Comparison of ENCODE assay signal across 20 cellular contexts in genomic region chr2:112669667-112670066, GRCh38. TPM values are rescaled to one million over a fixed set of nuclear protein-coding genes. Genes with fewer than 3 reads are reported as not detected.
DNase-seq lines count a peak whose midpoint lies in the region; ATAC-seq and TF ChIP-seq lines count a peak whose summit lies in the region.
"Had no signal": no experiment of that assay in that cellular context is flagged by ENCODE, and none has a peak within 500 bp of the region (broad histone marks: within the 10 kb centered on the region; RNA-seq: fewer than 3 reads in every experiment).

No MANE protein-coding gene starts in this region.

- no peaks in the 10 kb centered on the region for H3K4me1 ChIP-seq in mucosa of descending colon (ENCODE audit: low read depth)
- H3K4me1 ChIP-seq in effector memory CD4-positive, alpha-beta T cell (ENCODE audit: control insufficient read depth, insufficient read depth, low read length, poor library complexity, severe bottlenecking) = no peaks in the 10 kb centered on the region
- H3K4me1 ChIP-seq: BE2C had no signal

- peaks cover 19% of the 10 kb centered on the region for H3K36me3 Mint-ChIP-seq in endothelial cell (ENCODE audit: low read depth, unreplicated experiment)

- H3K4me3 Mint-ChIP-seq in endothelial cell (ENCODE audit: unreplicated experiment) = no peak overlapping the region
- H3K4me3 Mint-ChIP-seq: CD4-positive, CD25-positive, alpha-beta regulatory T cell; CD8-positive, alpha-beta memory T cell; HFFc6 had no signal

- WGBS in lower leg skin, 2 donors = 93 to 99% methylated on average over 4 of the region's 4 CpGs

- no peak overlapping the region for H3K27ac ChIP-seq in effector memory CD4-positive, alpha-beta T cell (ENCODE audit: insufficient read depth, low read length, poor library complexity, severe bottlenecking)

- no peaks in the 10 kb centered on the region for H3K27me3 ChIP-seq in effector memory CD4-positive, alpha-beta T cell (replicated peaks; ENCODE audit: control insufficient read depth, insufficient read depth, low read length, poor library complexity, severe bottlenecking)
- H3K27me3 ChIP-seq: BE2C had no signal

- intact Hi-C loops in left colon (cut with DNase I, micrococcal nuclease) (no loop called here), mucosa of descending colon (cut with DNase I, micrococcal nuclease) (no loop called here), lower leg skin (cut with DNase I; ENCODE audit: low total_unique reads) (no loop called here)

- H3K36me3 ChIP-seq in mucosa of descending colon (ENCODE audit: low read depth) = no peaks in the 10 kb centered on the region
- peaks cover 7% of the 10 kb centered on the region for H3K36me3 ChIP-seq in effector memory CD4-positive, alpha-beta T cell (ENCODE audit: control insufficient read depth, insufficient read depth, low read length)
- H3K36me3 ChIP-seq: BE2C had no signal

- ATAC-seq in left colon (peak; percentile 61), mucosa of descending colon (peak; percentile 62), HG02642 (IDR thresholded peaks at IDR 0.05; ENCODE audit: poor library complexity, unreplicated experiment) (no peak)
- ATAC-seq: HCT116 had no signal

- peak overlapping the region; percentile 84 for H3K27ac Mint-ChIP-seq in endothelial cell (ENCODE audit: unreplicated experiment)
- H3K27ac Mint-ChIP-seq: HFFc6 had no signal

- peaks cover 9% of the 10 kb centered on the region for H3K27me3 Mint-ChIP-seq in endothelial cell (ENCODE audit: unreplicated experiment)
- H3K27me3 Mint-ChIP-seq: CD4-positive, CD25-positive, alpha-beta regulatory T cell had no signal

- H3K9me3 Mint-ChIP-seq in endothelial cell (ENCODE audit: unreplicated experiment) = no peaks in the 10 kb centered on the region
- H3K9me3 Mint-ChIP-seq: CD4-positive, CD25-positive, alpha-beta regulatory T cell; CD8-positive, alpha-beta memory T cell; HFFc6 had no signal

- peaks cover 56% of the 10 kb centered on the region for H3K4me1 Mint-ChIP-seq in endothelial cell (ENCODE audit: unreplicated experiment)

- H3K4me3 ChIP-seq in mucosa of descending colon (no peak overlapping the region), lower leg skin (ENCODE audit: low read depth, poor library complexity, severe bottlenecking) (no peak overlapping the region)
- no peak overlapping the region for H3K4me3 ChIP-seq in effector memory CD4-positive, alpha-beta T cell (ENCODE audit: insufficient read depth, low read depth, low read length, poor library complexity, severe bottlenecking)

- H3K9me3 ChIP-seq in mucosa of descending colon = no peaks in the 10 kb centered on the region
- no peaks in the 10 kb centered on the region for H3K9me3 ChIP-seq in effector memory CD4-positive, alpha-beta T cell (ENCODE audit: control insufficient read depth, low read length)
- H3K9me3 ChIP-seq: BE2C had no signal

- no peak for TF ChIP-seq POLR2A in lower leg skin (IDR thresholded peaks at IDR 0.05)

- no peak for DNase-seq in endothelial cell (ENCODE audit: low spot score)
- no peak for DNase-seq in left colon
- DNase-seq in mucosa of descending colon = no peak
- no peak for DNase-seq in effector memory CD4-positive, alpha-beta T cell
- no peak for DNase-seq in lower leg skin (ENCODE audit: low spot score in 2 of 2)
- DNase-seq: ACHN; BE2C; C1 segment of cervical spinal cord; CD4-positive, CD25-positive, alpha-beta regulatory T cell; CD8-positive, alpha-beta memory T cell; COR-L47; DMS 273 treated with DMSO at 0.1 percent for 48 hours; DMS79; GDM1; GOT3; H7; HFFc6 had no signal

- TF ChIP-seq CTCF in endothelial cell (IDR thresholded peaks at IDR 0.05; ENCODE audit: unreplicated experiment) = no peak
- TF ChIP-seq CTCF in mucosa of descending colon (IDR thresholded peaks at IDR 0.05) = no peak
- TF ChIP-seq CTCF in lower leg skin (IDR thresholded peaks at IDR 0.05) = no peak

RNA-seq across cellular contexts. Expression of gene SLC20A1, which starts 23.9 kb away (rescaled TPM):
- total RNA-seq in endothelial cell (ENCODE audit: unreplicated experiment) = 255 TPM
- total RNA-seq in left colon = 100 to 1,000 TPM in 1 of 2 donors, 10 to 100 TPM in 1; 61.6 to 128 TPM
- total RNA-seq in mucosa of descending colon = 100 to 1,000 TPM in 1 of 3 donors, 10 to 100 TPM in 2; 64.3 to 128 (median 80.6) TPM
- 10 to 100 TPM in 3 of 4 donors, 1 to 10 TPM in 1; 5.0 to 19.2 (median 12.4) TPM for total RNA-seq in lower leg skin

RNA-seq across cellular contexts. Expression of gene NT5DC4, which starts 51.2 kb away (rescaled TPM):
- total RNA-seq in endothelial cell (ENCODE audit: unreplicated experiment) = not detected
- not detected for total RNA-seq in left colon
- not detected for total RNA-seq in mucosa of descending colon
- total RNA-seq in lower leg skin = not detected
- total RNA-seq: CD4-positive, CD25-positive, alpha-beta regulatory T cell; CD8-positive, alpha-beta memory T cell; Daoy; H7; HFFc6 had no signal
